In genomic region chr6:26570027-26570809, GRCh38 we compare ENCODE assay signal across 1 cellular context.
TF ChIP-seq lines count a peak whose summit lies in the region.

No MANE protein-coding gene starts in this region.

TF ChIP-seq in HEK293, 187 proteins besides CTCF, POLR2A, EP300 and RAD21 (continued from another document):
- no peak for TF ChIP-seq ZNF692 (tag by site-specific recombination; IDR thresholded peaks at IDR 0.05)
